In genomic region chrX:71533850-71534515, GRCh38 we compare ENCODE assay signal across 8 cellular contexts. TPM values are rescaled to one million over a fixed set of nuclear protein-coding genes. Genes with fewer than 3 reads are reported as not detected.
A peak's percentile ranks its signal among the peaks of the same experiment; 100 is the strongest.
DNase-seq lines count a peak whose midpoint lies in the region; ATAC-seq and TF ChIP-seq lines count a peak whose summit lies in the region.

No MANE protein-coding gene starts in this region.

- no peaks in the 10 kb centered on the region for H3K9me3 ChIP-seq in esophagus (ENCODE audit: control insufficient read depth in 2 of 2, insufficient read depth in 1 of 2, low read depth in 1 of 2, low read length in 1 of 2)
- H3K9me3 ChIP-seq in muscle layer of duodenum (ENCODE audit: control insufficient read depth in 1 of 2, low read length in 2 of 2), result no peaks in the 10 kb centered on the region
- H3K9me3 ChIP-seq in testis, result no peaks in the 10 kb centered on the region

- 0 to 24% methylated on average over 31 of the region's 31 CpGs for WGBS in esophagus, 2 donors
- WGBS in testis, 2 donors, result 0 to 2% methylated on average over 10 to 31 of the region's 31 CpGs

- no peak for TF ChIP-seq CTCF in testis (IDR thresholded peaks at IDR 0.05)

- TF ChIP-seq POLR2A in testis (IDR thresholded peaks at IDR 0.05), result no peak

- no peak for ATAC-seq in GM19467 (IDR thresholded peaks at IDR 0.05; ENCODE audit: unreplicated experiment)

- H3K27ac Mint-ChIP-seq in activated T-cell treated with anti-CD3 and anti-CD28 coated beads, Interleukin-2, amount 50 U/mL, for 24 hours, result peak overlapping the region; percentile 98

- peaks cover 58% of the 10 kb centered on the region for H3K36me3 Mint-ChIP-seq in activated T-cell treated with anti-CD3 and anti-CD28 coated beads, Interleukin-2, amount 50 U/mL, for 24 hours (ENCODE audit: low read depth)

- H3K4me3 ChIP-seq in esophagus (ENCODE audit: low read depth in 1 of 2, low read length in 2 of 2) (peak overlapping the region; percentile 62 to 84), muscle layer of duodenum (ENCODE audit: low read depth in 1 of 2, low read length in 2 of 2) (peak overlapping the region; percentile 69 to 99), testis (peak overlapping the region; percentile 66 to 79)

- H3K4me1 ChIP-seq in esophagus (ENCODE audit: control insufficient read depth in 2 of 2, insufficient read depth in 2 of 2, low read length in 1 of 2) (no peaks in the 10 kb centered on the region), muscle layer of duodenum (ENCODE audit: control insufficient read depth in 1 of 2, insufficient read depth in 2 of 2, low read length in 2 of 2) (peaks cover 0 to 16% of the 10 kb centered on the region in 2 donors), testis (no peaks in the 10 kb centered on the region)

- H3K9me3 Mint-ChIP-seq in activated T-cell treated with anti-CD3 and anti-CD28 coated beads, Interleukin-2, amount 50 U/mL, for 24 hours, result peaks cover 6% of the 10 kb centered on the region

- H3K27me3 ChIP-seq in esophagus (ENCODE audit: control insufficient read depth in 1 of 2, insufficient read depth in 2 of 2, low read length in 2 of 2) (no peaks in the 10 kb centered on the region), muscle layer of duodenum (ENCODE audit: low read depth, low read length) (no peaks in the 10 kb centered on the region), testis (no peaks in the 10 kb centered on the region)

- peak overlapping the region; percentile 91 to 92 for H3K27ac ChIP-seq in esophagus (ENCODE audit: low read depth in 2 of 2, low read length in 1 of 2)
- H3K27ac ChIP-seq in muscle layer of duodenum (ENCODE audit: low read length), result peak overlapping the region; percentile 98
- peak overlapping the region; percentile 89 to 91 for H3K27ac ChIP-seq in testis

- intact Hi-C loops in testis (cut with DNase I; ENCODE audit: low total_unique reads), result no loop called here

- H3K4me3 Mint-ChIP-seq in activated T-cell treated with anti-CD3 and anti-CD28 coated beads, Interleukin-2, amount 50 U/mL, for 24 hours, result peak overlapping the region; percentile 89

- DNase-seq in NOMO-1 treated with DMSO at 0.1 percent for 48 hours (lab: John Stamatoyannopoulos, UW; ENCODE audit: unreplicated experiment), result peak; percentile 24
- no peak for DNase-seq in NOMO-1 treated with dmso at 0.1 percent for 144 hours (lab: John Stamatoyannopoulos, UW; ENCODE audit: unreplicated experiment)
- peak; percentile 58 for DNase-seq in NCI-H748 treated with DMSO at 0.1 percent for 48 hours (lab: John Stamatoyannopoulos, UW)
- peak; percentile 65 for DNase-seq in activated T-cell treated with anti-CD3 and anti-CD28 coated beads, Interleukin-2, amount 50 U/mL, for 24 hours
- DNase-seq in testis, result peak; percentile 60

- H3K4me1 Mint-ChIP-seq in activated T-cell treated with anti-CD3 and anti-CD28 coated beads, Interleukin-2, amount 50 U/mL, for 24 hours (ENCODE audit: low read depth), result peaks cover 28% of the 10 kb centered on the region

- peaks cover 44% of the 10 kb centered on the region for H3K27me3 Mint-ChIP-seq in activated T-cell treated with anti-CD3 and anti-CD28 coated beads, Interleukin-2, amount 50 U/mL, for 24 hours

- H3K36me3 ChIP-seq in esophagus (ENCODE audit: control insufficient read depth in 2 of 2, insufficient read depth in 2 of 2, low read length in 1 of 2) (no peaks in the 10 kb centered on the region), muscle layer of duodenum (ENCODE audit: control insufficient read depth in 1 of 2, insufficient read depth in 2 of 2, low read length in 2 of 2) (no peaks in the 10 kb centered on the region), testis (ENCODE audit: low read depth, missing control alignments) (no peaks in the 10 kb centered on the region)

RNA-seq across cellular contexts. Expression of gene OGT, which starts 1.1 kb away (rescaled TPM):
- polyA plus RNA-seq in esophagus, result 10 to 100 TPM; 30.2 to 61.3 TPM
- total RNA-seq in testis, result 100 to 1,000 TPM; 113 to 154 TPM
- polyA plus RNA-seq in testis (ENCODE audit: insufficient read depth, low read depth, low replicate concordance), result 48.0 TPM

RNA-seq across cellular contexts. Expression of gene GCNA, which starts 44.3 kb away (rescaled TPM):
- polyA plus RNA-seq in esophagus, result under 1 TPM; 0.84 to 0.98 TPM
- total RNA-seq in testis, result 10 to 100 TPM; 30.0 to 30.7 TPM
- polyA plus RNA-seq in testis (ENCODE audit: insufficient read depth, low read depth, low replicate concordance), result 18.4 TPM
